In genomic region chr22:39514373-39514973, GRCh38 we compare ENCODE assay signal across 8 cellular contexts. TPM values are rescaled to one million over a fixed set of nuclear protein-coding genes. Genes with fewer than 3 reads are reported as not detected.
DNase-seq lines count a peak whose midpoint lies in the region; ATAC-seq and TF ChIP-seq lines count a peak whose summit lies in the region.

No MANE protein-coding gene starts in this region.

- no peak overlapping the region for H3K4me3 ChIP-seq in RWPE2 (ENCODE audit: severe bottlenecking)
- no peak overlapping the region for H3K4me3 ChIP-seq in body of pancreas
- no peak overlapping the region for H3K4me3 ChIP-seq in left lung
- no peak overlapping the region for H3K4me3 ChIP-seq in tibial nerve

- H3K27ac Mint-ChIP-seq in T-helper 2 cell treated with Interferon-gamma antibody and Interleukin-4, amounts not matched to agents 5 μg/mL and 100 μg/mL, for 36 hours: peak overlapping the region; percentile 3

- TF ChIP-seq POLR2A in body of pancreas (IDR thresholded peaks at IDR 0.05) (no peak), tibial nerve (IDR thresholded peaks at IDR 0.05) (no peak)

- no peak for DNase-seq in T-helper 2 cell treated with Interferon-gamma antibody and Interleukin-4, amounts not matched to agents 5 μg/mL and 100 μg/mL, for 36 hours (ENCODE audit: low spot score)
- DNase-seq in T-helper 2 cell (no peak), RWPE2 (ENCODE audit: low spot score) (no peak), body of pancreas (peak in 3 of 4 donors; percentile 62 to 80 (median 75)), left lung (peak in 1 of 2 donors; percentile 54), tibial nerve (ENCODE audit: low spot score in 2 of 2) (peak; percentile 72 to 93), NCI-H1417 treated with DMSO at 0.1 percent for 48 hours (lab: John Stamatoyannopoulos, UW) (no peak)

- peaks cover 26% of the 10 kb centered on the region for H3K4me1 Mint-ChIP-seq in T-helper 2 cell treated with Interferon-gamma antibody and Interleukin-4, amounts not matched to agents 5 μg/mL and 100 μg/mL, for 36 hours (ENCODE audit: low read depth)

- H3K4me1 ChIP-seq in RWPE2 (ENCODE audit: insufficient read depth, poor library complexity, severe bottlenecking): no peaks in the 10 kb centered on the region
- peaks cover 9% of the 10 kb centered on the region for H3K4me1 ChIP-seq in body of pancreas
- H3K4me1 ChIP-seq in left lung: peaks cover 8 to 28% of the 10 kb centered on the region in 2 donors
- peaks cover 0 to 27% (median 13%) of the 10 kb centered on the region in 4 donors for H3K4me1 ChIP-seq in tibial nerve

- 36 to 38% methylated on average over 8 of the region's 8 CpGs for WGBS in body of pancreas, 2 donors
- 30 to 35% methylated on average over 8 of the region's 8 CpGs for WGBS in tibial nerve, 2 donors

- intact Hi-C loops in body of pancreas (cut with DNase I) (no loop called here), left lung (cut with DNase I) (no loop called here)

- ATAC-seq in RWPE2 (ENCODE audit: low read depth): no peak
- ATAC-seq in body of pancreas: no peak
- ATAC-seq in left lung: peak; percentile 53
- ATAC-seq in GM19035 (IDR thresholded peaks at IDR 0.05; ENCODE audit: unreplicated experiment): no peak

- H3K9me3 Mint-ChIP-seq in T-helper 2 cell treated with Interferon-gamma antibody and Interleukin-4, amounts not matched to agents 5 μg/mL and 100 μg/mL, for 36 hours: no peaks in the 10 kb centered on the region

- TF ChIP-seq CTCF in RWPE2 (IDR thresholded peaks at IDR 0.05; ENCODE audit: poor library complexity, severe bottlenecking) (peak; percentile 71), body of pancreas (IDR thresholded peaks at IDR 0.05) (peak; percentile 51 to 80 (median 72)), left lung (IDR thresholded peaks at IDR 0.05) (peak; percentile 53 to 58), tibial nerve (IDR thresholded peaks at IDR 0.05) (peak; percentile 67 to 77 (median 68))

- H3K27me3 ChIP-seq in RWPE2 (ENCODE audit: insufficient read depth, poor library complexity, severe bottlenecking): no peaks in the 10 kb centered on the region
- H3K27me3 ChIP-seq in body of pancreas: no peaks in the 10 kb centered on the region
- H3K27me3 ChIP-seq in left lung: no peaks in the 10 kb centered on the region
- H3K27me3 ChIP-seq in tibial nerve: no peaks in the 10 kb centered on the region

- H3K9me3 ChIP-seq in RWPE2 (ENCODE audit: severe bottlenecking): no peaks in the 10 kb centered on the region
- no peaks in the 10 kb centered on the region for H3K9me3 ChIP-seq in body of pancreas
- no peaks in the 10 kb centered on the region for H3K9me3 ChIP-seq in left lung
- no peaks in the 10 kb centered on the region for H3K9me3 ChIP-seq in tibial nerve

- peaks cover 53% of the 10 kb centered on the region for H3K36me3 Mint-ChIP-seq in T-helper 2 cell treated with Interferon-gamma antibody and Interleukin-4, amounts not matched to agents 5 μg/mL and 100 μg/mL, for 36 hours (ENCODE audit: low read depth)

- no peaks in the 10 kb centered on the region for H3K27me3 Mint-ChIP-seq in T-helper 2 cell treated with Interferon-gamma antibody and Interleukin-4, amounts not matched to agents 5 μg/mL and 100 μg/mL, for 36 hours (ENCODE audit: low read depth)

- no peak overlapping the region for H3K4me3 Mint-ChIP-seq in T-helper 2 cell treated with Interferon-gamma antibody and Interleukin-4, amounts not matched to agents 5 μg/mL and 100 μg/mL, for 36 hours

- H3K27ac ChIP-seq in RWPE2 (ENCODE audit: poor library complexity, severe bottlenecking) (no peak overlapping the region), body of pancreas (no peak overlapping the region), left lung (no peak overlapping the region), tibial nerve (no peak overlapping the region)

- TF ChIP-seq EP300 in tibial nerve (IDR thresholded peaks at IDR 0.05): no peak

- H3K36me3 ChIP-seq in RWPE2 (ENCODE audit: low read depth) (peaks cover 69% of the 10 kb centered on the region), body of pancreas (replicated peaks in 1 of 2; ENCODE audit: insufficient read depth in 1 of 2, low read depth in 2 of 2) (peaks cover 6 to 21% of the 10 kb centered on the region in 2 donors), left lung (peaks cover 0 to 75% of the 10 kb centered on the region in 2 donors), tibial nerve (peaks cover 4 to 77% (median 32%) of the 10 kb centered on the region in 3 donors)

RNA-seq across cellular contexts. Expression of gene ATF4, which starts 5.9 kb away (rescaled TPM):
- total RNA-seq in body of pancreas (100 to 1,000 TPM; 262 to 356 TPM), left lung (100 to 1,000 TPM; 204 to 308 TPM), tibial nerve (100 to 1,000 TPM; 347 to 405 (median 390) TPM)

RNA-seq across cellular contexts. Expression of gene MIEF1, which starts 12.4 kb away (rescaled TPM):
- 10 to 100 TPM in 1 of 2 donors, 1 to 10 TPM in 1; 9.1 to 14.8 TPM for total RNA-seq in body of pancreas
- total RNA-seq in left lung: 10 to 100 TPM; 16.1 to 27.2 TPM
- 10 to 100 TPM; 18.0 to 38.2 (median 26.9) TPM for total RNA-seq in tibial nerve

RNA-seq across cellular contexts. Expression of gene RPS19BP1, which starts 18.1 kb away (rescaled TPM):
- total RNA-seq in body of pancreas (100 to 1,000 TPM in 1 of 2 donors, 10 to 100 TPM in 1; 87.2 to 141 TPM), left lung (10 to 100 TPM; 63.5 to 88.4 TPM), tibial nerve (100 to 1,000 TPM; 178 to 206 (median 197) TPM)

RNA-seq across cellular contexts. Expression of gene CACNA1I, which starts 56.1 kb away (rescaled TPM):
- total RNA-seq in body of pancreas (under 1 TPM; 0.33 to 0.52 TPM), left lung (under 1 TPM; 0.03 to 0.10 TPM), tibial nerve (under 1 TPM; 0.42 to 0.78 (median 0.52) TPM)

RNA-seq across cellular contexts. Expression of gene MGAT3, which starts 57.7 kb away (rescaled TPM):
- total RNA-seq in body of pancreas (1 to 10 TPM in 1 of 2 donors, under 1 TPM in 1; 0.99 to 2.9 TPM), left lung (1 to 10 TPM; 6.7 to 8.8 TPM), tibial nerve (10 to 100 TPM; 26.2 to 32.7 (median 32.2) TPM)

Comparison
In these comparisons a context has a peak if more than half of its experiments do, and no peak if none do; other contexts are left out.
1. DNase-seq: peak in body of pancreas (3 of 4) and tibial nerve (2 of 2); none in T-helper 2 cell treated with Interferon-gamma antibody and Interleukin-4, amounts not matched to agents 5 μg/mL and 100 μg/mL, for 36 hours (single experiment), T-helper 2 cell (0 of 5), RWPE2 (single experiment) and NCI-H1417 treated with DMSO at 0.1 percent for 48 hours (single experiment).
2. Peak in every context shown above with its lines, with median percentiles within 50 percentile points of each other: CTCF ChIP-seq.